20 cellular contexts compared by ENCODE assay signal in the genomic region with DNA sequence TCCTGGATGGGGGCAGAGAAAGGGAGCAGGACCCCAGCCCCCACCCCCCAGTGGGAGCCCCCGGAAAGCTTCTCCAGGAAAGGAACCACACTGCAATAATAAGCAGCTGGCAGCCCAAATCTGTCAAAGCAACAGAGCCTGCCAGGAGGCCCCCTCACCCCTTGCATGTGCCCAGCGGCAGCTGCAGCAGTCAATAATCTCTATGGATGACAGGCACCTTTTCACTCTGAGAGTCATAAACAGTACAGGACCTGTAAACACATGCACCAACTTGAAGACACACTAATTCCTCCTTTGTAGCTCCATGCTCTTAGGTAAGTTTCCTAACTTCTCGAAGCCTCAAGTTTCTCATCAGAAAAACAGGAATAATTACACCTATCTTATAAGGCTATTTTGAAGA. TPM values are rescaled to one million over a fixed set of nuclear protein-coding genes. Genes with fewer than 3 reads are reported as not detected.
A peak's percentile ranks its signal among the peaks of the same experiment; 100 is the strongest.
DNase-seq lines count a peak whose midpoint lies in the region; ATAC-seq and FAIRE-seq lines count a peak whose summit lies in the region.
"Had no signal": no experiment of that assay in that cellular context is flagged by ENCODE, and none has a peak within 500 bp of the region (broad histone marks: within the 10 kb centered on the region; RNA-seq: fewer than 3 reads in every experiment).

No MANE protein-coding gene starts in this region.

- H3K4me3 ChIP-seq in right cardiac atrium (ENCODE audit: low read length): no peak overlapping the region
- H3K4me3 ChIP-seq: breast epithelium, esophagus muscularis mucosa had no signal

- ATAC-seq in esophagus mucosa: peak; percentile 91
- ATAC-seq in right cardiac atrium: no peak
- ATAC-seq in GM21576 (IDR thresholded peaks at IDR 0.05; ENCODE audit: unreplicated experiment): no peak
- ATAC-seq: sciatic nerve, SK-N-SH treated with all-trans-retinoic acid at 6 μM for 48 hours had no signal

- FAIRE-seq in GM19239 (lab: Jason Lieb, UNC): no peak

- DNase-seq in COLO668 (lab: John Stamatoyannopoulos, UW; ENCODE audit: unreplicated experiment): peak; percentile 33
- DNase-seq in NAMALWA (ENCODE audit: low spot score): peak; percentile 36
- DNase-seq in NCI-H69 (lab: John Stamatoyannopoulos, UW): peak; percentile 9
- no peak for DNase-seq in substantia nigra (lab: John Stamatoyannopoulos, UW)
- DNase-seq in right cardiac atrium: no peak
- DNase-seq in GM19239 (ENCODE audit: insufficient read length, low spot score): no peak
- DNase-seq: activated CD4-positive, alpha-beta T cell treated with anti-CD3 and anti-CD28 coated beads, Interleukin-2, amount 50 U/mL, for 1 hour; activated naive CD8-positive, alpha-beta T cell treated with anti-CD3 and anti-CD28 coated beads for 36 hours; activated T-cell treated with anti-CD3 and anti-CD28 coated beads, Interleukin-2, amount 50 U/mL, for 1 hour; Calu3; head of caudate nucleus; Karpas-422; mesenchymal stem cell; stimulated activated CD4-positive, alpha-beta T cell treated with anti-CD3 and anti-CD28 coated beads, Interleukin-2, amount 100 ng/mL, for 48 hours had no signal

- no peaks in the 10 kb centered on the region for H3K27me3 ChIP-seq in right cardiac atrium (ENCODE audit: control insufficient read depth, insufficient read depth)
- H3K27me3 ChIP-seq: breast epithelium, esophagus muscularis mucosa had no signal

- no peaks in the 10 kb centered on the region for H3K9me3 ChIP-seq in right cardiac atrium (ENCODE audit: control insufficient read depth, low read length)
- H3K9me3 ChIP-seq: esophagus muscularis mucosa had no signal

- intact Hi-C loops in right cardiac atrium (cut with DNase I): no loop called here

- no peaks in the 10 kb centered on the region for H3K4me1 ChIP-seq in right cardiac atrium (ENCODE audit: control insufficient read depth, insufficient read depth, low read length)
- H3K4me1 ChIP-seq: breast epithelium, esophagus muscularis mucosa had no signal

- 64% methylated on average over 3 of the region's 3 CpGs for WGBS in right cardiac atrium

- no peak overlapping the region for H3K27ac ChIP-seq in substantia nigra (ENCODE audit: low read depth, low read length, poor library complexity, severe bottlenecking)
- H3K27ac ChIP-seq in right cardiac atrium (ENCODE audit: low read length): no peak overlapping the region
- H3K27ac ChIP-seq: breast epithelium, esophagus muscularis mucosa had no signal

RNA-seq across cellular contexts. Expression of a gene that starts 26.2 kb away (rescaled TPM):
- total RNA-seq in esophagus mucosa (32.0 TPM), right cardiac atrium (10 to 100 TPM; 41.3 to 54.3 (median 47.1) TPM)
- polyA plus RNA-seq in right cardiac atrium: 21.0 TPM

Comparison
In these comparisons a context has a peak if more than half of its experiments do, and no peak if none do; other contexts are left out.
1. DNase-seq: peak in COLO668 (single experiment), NAMALWA (single experiment) and NCI-H69 (single experiment); none in substantia nigra (0 of 49), right cardiac atrium (0 of 3) and GM19239 (single experiment).